ENCODE assay signal across 26 cellular contexts in the genomic region with DNA sequence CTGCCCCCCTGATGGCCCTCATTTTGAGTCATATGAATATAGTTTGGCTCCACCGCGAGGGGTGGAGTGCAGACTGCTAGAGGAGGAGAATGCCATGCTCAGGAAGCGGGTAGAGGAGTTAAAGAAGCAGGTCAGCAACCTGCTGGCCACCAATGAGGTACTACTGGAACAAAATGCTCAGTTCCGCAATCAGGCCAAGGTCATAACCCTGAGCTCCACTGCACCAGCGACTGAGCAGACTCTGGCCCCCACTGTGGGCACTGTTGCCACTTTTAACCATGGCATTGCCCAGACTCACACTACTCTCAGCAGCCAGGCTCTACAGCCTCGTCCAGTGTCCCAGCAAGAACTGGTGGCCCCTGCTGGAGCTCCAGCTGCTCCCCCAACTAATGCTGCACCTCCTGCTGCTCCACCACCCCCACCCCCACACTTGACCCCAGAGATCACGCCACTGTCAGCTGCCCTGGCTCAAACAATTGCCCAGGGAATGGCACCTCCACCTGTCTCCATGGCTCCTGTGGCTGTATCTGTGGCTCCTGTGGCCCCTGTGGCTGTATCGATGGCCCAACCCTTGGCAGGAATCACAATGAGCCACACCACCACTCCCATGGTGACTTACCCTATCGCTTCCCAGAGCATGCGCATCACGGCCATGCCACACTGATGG. TPM values are rescaled to one million over a fixed set of nuclear protein-coding genes. Genes with fewer than 3 reads are reported as not detected.
A peak's percentile ranks its signal among the peaks of the same experiment; 100 is the strongest.
DNase-seq lines count a peak whose midpoint lies in the region; ATAC-seq, FAIRE-seq and TF ChIP-seq lines count a peak whose summit lies in the region.
"Had no signal": no experiment of that assay in that cellular context is flagged by ENCODE, and none has a peak within 500 bp of the region (broad histone marks: within the 10 kb centered on the region; RNA-seq: fewer than 3 reads in every experiment).

No MANE protein-coding gene starts in this region.

- no peak for DNase-seq in activated T-cell treated with anti-CD3 and anti-CD28 coated beads, Interleukin-2, amount 50 U/mL, for 24 hours
- DNase-seq in activated T-cell treated with anti-CD3 and anti-CD28 coated beads, Interleukin-2, amount 50 U/mL, for 72 hours, result no peak
- DNase-seq in K562 (ENCODE audit: extremely low read depth in 1 of 4, low spot score in 3 of 4) (no peak), right lobe of liver (peak; percentile 68 to 94 (median 88)), NCI-H748 treated with DMSO at 0.1 percent for 48 hours (lab: John Stamatoyannopoulos, UW) (no peak), T-helper 2 cell (no peak), HuH-7.5 (ENCODE audit: low spot score) (no peak)
- DNase-seq in stimulated activated effector memory CD8-positive, alpha-beta T cell treated with anti-CD3 and anti-CD28 coated beads, Interleukin-12 subunit alpha, Interleukin-12 subunit beta, amount 100 ng/mL, for 72 hours (ENCODE audit: low spot score in 2 of 2), result no peak
- DNase-seq: activated CD4-positive, alpha-beta T cell treated with anti-CD3 and anti-CD28 coated beads for 36 hours; activated gamma-delta T cell treated with Interleukin-2 at 50 U/mL for 16 hours; activated T-cell treated with anti-CD3 and anti-CD28 coated beads for 4 hours; CD4-positive, alpha-beta memory T cell; effector CD4-positive, alpha-beta T cell; HCEC 1CT; mammary epithelial cell; NCI-H1092 treated with DMSO at 0.1 percent for 48 hours; NCI-H1930; NCI-H524 treated with DMSO at 0.1 percent for 48 hours; SJCRH30; stimulated activated CD4-positive, alpha-beta T cell treated with anti-CD3 and anti-CD28 coated beads, Interleukin-15, amount 100 ng/mL, for 24 hours; stomach had no signal

- POLR2A ChIA-PET in K562 (lab: Yijun Ruan, JAX), result interaction anchor here (4.6 to 5.3 kb wide), 2 partner anchors 40 to 68 kb away, joined by 51 to 54 read pairs; a partner anchor contains a TSS

- TF ChIP-seq EP300 in K562 (IDR thresholded peaks at IDR 0.05; ENCODE audit: low read length), result no peak

- in situ Hi-C loops in K562 (cut with MboI), result loop anchor here (10.0 kb wide), 1 partner anchor 343 kb away; a partner anchor contains a TSS

- no peaks in the 10 kb centered on the region for H3K9me1 ChIP-seq in K562 (ENCODE audit: control insufficient read depth, insufficient read depth, low read length)

- H3K27ac Mint-ChIP-seq in activated T-cell treated with anti-CD3 and anti-CD28 coated beads, Interleukin-2, amount 50 U/mL, for 24 hours, result peak overlapping the region; percentile 5
- no peak overlapping the region for H3K27ac Mint-ChIP-seq in activated T-cell treated with anti-CD3 and anti-CD28 coated beads, Interleukin-2, amount 50 U/mL, for 72 hours
- H3K27ac Mint-ChIP-seq in stimulated activated effector memory CD8-positive, alpha-beta T cell treated with anti-CD3 and anti-CD28 coated beads, Interleukin-12 subunit alpha, Interleukin-12 subunit beta, amount 100 ng/mL, for 72 hours, result peak overlapping the region; percentile 41
- H3K27ac Mint-ChIP-seq: activated CD4-positive, alpha-beta T cell treated with anti-CD3 and anti-CD28 coated beads for 36 hours had no signal

- TF ChIP-seq RAD21 in K562 (CRISPR knock-in tag; conservative IDR thresholded peaks at IDR 0.05 in 1 of 2, IDR thresholded peaks at IDR 0.05 in 1 of 2), result no peak

- H3K27me3 Mint-ChIP-seq in activated T-cell treated with anti-CD3 and anti-CD28 coated beads, Interleukin-2, amount 50 U/mL, for 24 hours, result no peaks in the 10 kb centered on the region
- no peaks in the 10 kb centered on the region for H3K27me3 Mint-ChIP-seq in activated T-cell treated with anti-CD3 and anti-CD28 coated beads, Interleukin-2, amount 50 U/mL, for 72 hours (ENCODE audit: low read depth)
- H3K27me3 Mint-ChIP-seq: activated CD4-positive, alpha-beta T cell treated with anti-CD3 and anti-CD28 coated beads for 36 hours; CD4-positive, alpha-beta memory T cell had no signal

- CTCF ChIA-PET in K562 (lab: Yijun Ruan, JAX; ENCODE audit: low intra/inter-chr PET ratio), result interaction anchor here (1.1 kb wide), 1 partner anchor 343 kb away, joined by 3 read pairs; no protein-coding TSS in a partner anchor

- no peak overlapping the region for H2AFZ ChIP-seq in K562 (ENCODE audit: low read depth, low read length)

- no peaks in the 10 kb centered on the region for H3K9me3 Mint-ChIP-seq in activated T-cell treated with anti-CD3 and anti-CD28 coated beads, Interleukin-2, amount 50 U/mL, for 24 hours
- H3K9me3 Mint-ChIP-seq in activated T-cell treated with anti-CD3 and anti-CD28 coated beads, Interleukin-2, amount 50 U/mL, for 72 hours, result no peaks in the 10 kb centered on the region
- H3K9me3 Mint-ChIP-seq in stimulated activated effector memory CD8-positive, alpha-beta T cell treated with anti-CD3 and anti-CD28 coated beads, Interleukin-12 subunit alpha, Interleukin-12 subunit beta, amount 100 ng/mL, for 72 hours, result no peaks in the 10 kb centered on the region
- H3K9me3 Mint-ChIP-seq: CD4-positive, alpha-beta memory T cell had no signal

- H3K9ac ChIP-seq in K562 (ENCODE audit: insufficient read depth in 1 of 2, low read depth in 2 of 2, low read length in 2 of 2), result peak overlapping the region in 1 of 2 experiments; percentile 46; a peak in 2 of 4 replicates

- no peak overlapping the region for H3K4me3 Mint-ChIP-seq in activated T-cell treated with anti-CD3 and anti-CD28 coated beads, Interleukin-2, amount 50 U/mL, for 24 hours
- no peak overlapping the region for H3K4me3 Mint-ChIP-seq in activated T-cell treated with anti-CD3 and anti-CD28 coated beads, Interleukin-2, amount 50 U/mL, for 72 hours
- H3K4me3 Mint-ChIP-seq in stimulated activated effector memory CD8-positive, alpha-beta T cell treated with anti-CD3 and anti-CD28 coated beads, Interleukin-12 subunit alpha, Interleukin-12 subunit beta, amount 100 ng/mL, for 72 hours, result no peak overlapping the region
- H3K4me3 Mint-ChIP-seq: activated CD4-positive, alpha-beta T cell treated with anti-CD3 and anti-CD28 coated beads for 36 hours; CD4-positive, alpha-beta memory T cell had no signal

- peaks cover 61% of the 10 kb centered on the region for H3K36me3 Mint-ChIP-seq in activated T-cell treated with anti-CD3 and anti-CD28 coated beads, Interleukin-2, amount 50 U/mL, for 24 hours (ENCODE audit: low read depth)
- H3K36me3 Mint-ChIP-seq in activated T-cell treated with anti-CD3 and anti-CD28 coated beads, Interleukin-2, amount 50 U/mL, for 72 hours (ENCODE audit: insufficient read depth in 2 of 2), result peaks cover 16 to 27% of the 10 kb centered on the region in 2 donors
- H3K36me3 Mint-ChIP-seq in stimulated activated effector memory CD8-positive, alpha-beta T cell treated with anti-CD3 and anti-CD28 coated beads, Interleukin-12 subunit alpha, Interleukin-12 subunit beta, amount 100 ng/mL, for 72 hours, result peaks cover 47% of the 10 kb centered on the region

- no peak overlapping the region for H3K4me2 ChIP-seq in K562 (ENCODE audit: insufficient read depth, low read length)

- no peak overlapping the region for H3K27ac ChIP-seq in K562 (ENCODE audit: extremely low read depth, low read depth, low read length)
- peak overlapping the region; percentile 19 to 82 (median 75) for H3K27ac ChIP-seq in right lobe of liver
- H3K27ac ChIP-seq: SJCRH30 had no signal

- no peaks in the 10 kb centered on the region for H3K27me3 ChIP-seq in K562 (ENCODE audit: control insufficient read depth in 2 of 2, insufficient read depth in 2 of 2, low read length in 2 of 2)
- H3K27me3 ChIP-seq in right lobe of liver, result no peaks in the 10 kb centered on the region
- H3K27me3 ChIP-seq: heart left ventricle, SJCRH30, stomach, tibial nerve had no signal

- FAIRE-seq in K562 (lab: Jason Lieb, UNC), result no peak
- FAIRE-seq: A204.1, RCC 7860 had no signal

- H3K9me3 ChIP-seq in K562 (replicated peaks; ENCODE audit: control insufficient read depth, insufficient read depth, low read depth, low read length) (no peaks in the 10 kb centered on the region), right lobe of liver (no peaks in the 10 kb centered on the region)
- H3K9me3 ChIP-seq: heart left ventricle, SJCRH30, stomach, tibial nerve had no signal

- H3K4me1 ChIP-seq in K562 (replicated peaks in 1 of 2; ENCODE audit: control insufficient read depth in 2 of 2, insufficient read depth in 2 of 2, low read length in 2 of 2), result peaks cover 25 to 44% of the 10 kb centered on the region in 2 experiments
- peaks cover 0 to 61% (median 21%) of the 10 kb centered on the region in 4 donors for H3K4me1 ChIP-seq in right lobe of liver

- H3K79me2 ChIP-seq in K562 (ENCODE audit: control insufficient read depth, insufficient read depth, low read length), result peaks cover 26% of the 10 kb centered on the region

- TF ChIP-seq POLR2A in K562 (conservative IDR thresholded peaks at IDR 0.05) (no peak), right lobe of liver (IDR thresholded peaks at IDR 0.05) (peak; percentile 42)

- TF ChIP-seq CTCF in K562 (IDR thresholded peaks at IDR 0.05 in 2 of 3, conservative IDR thresholded peaks at IDR 0.05 in 1 of 3; ENCODE audit: insufficient read depth in 2 of 3, low read depth in 1 of 3, low read length in 3 of 3) (no peak), right lobe of liver (IDR thresholded peaks at IDR 0.05) (peak in 1 of 4 donors; percentile 4)

- 92% methylated on average over 11 of the region's 11 CpGs for WGBS in K562 (ENCODE audit: insufficient coverage, low coverage, missing lambda C conversion rate)
- WGBS in right lobe of liver (ENCODE audit: insufficient coverage, low coverage, low lambda C conversion rate, missing lambda C conversion rate), result 100% methylated on average over 1 of the region's 11 CpGs

- no peak for ATAC-seq in activated T-cell treated with anti-CD3 and anti-CD28 coated beads, Interleukin-2, amount 50 U/mL, for 72 hours (replicated peaks in 1 of 2)
- ATAC-seq in K562 (no peak), right lobe of liver (peak; percentile 27 to 61 (median 52))
- ATAC-seq in stimulated activated effector memory CD8-positive, alpha-beta T cell treated with anti-CD3 and anti-CD28 coated beads, Interleukin-12 subunit alpha, Interleukin-12 subunit beta, amount 100 ng/mL, for 72 hours, result no peak
- ATAC-seq: activated CD4-positive, alpha-beta T cell treated with anti-CD3 and anti-CD28 coated beads for 36 hours; heart left ventricle; sciatic nerve had no signal

- no peak overlapping the region for H3K4me3 ChIP-seq in K562
- no peak overlapping the region for H3K4me3 ChIP-seq in right lobe of liver
- H3K4me3 ChIP-seq: heart left ventricle, SJCRH30, stomach, tibial nerve had no signal

- H3K4me1 Mint-ChIP-seq in activated T-cell treated with anti-CD3 and anti-CD28 coated beads, Interleukin-2, amount 50 U/mL, for 24 hours (ENCODE audit: low read depth), result peaks cover 49% of the 10 kb centered on the region
- peaks cover 40% of the 10 kb centered on the region for H3K4me1 Mint-ChIP-seq in activated T-cell treated with anti-CD3 and anti-CD28 coated beads, Interleukin-2, amount 50 U/mL, for 72 hours (ENCODE audit: low read depth)
- peaks cover 53% of the 10 kb centered on the region for H3K4me1 Mint-ChIP-seq in stimulated activated effector memory CD8-positive, alpha-beta T cell treated with anti-CD3 and anti-CD28 coated beads, Interleukin-12 subunit alpha, Interleukin-12 subunit beta, amount 100 ng/mL, for 72 hours

- BruUV-seq in K562 (replicated peaks; lab: Mats Ljungman, UMichigan), result no TSS peak

- no peaks in the 10 kb centered on the region for H4K20me1 ChIP-seq in K562 (replicated peaks; ENCODE audit: control insufficient read depth, insufficient read depth, low read length)

- H3K36me3 ChIP-seq in K562 (ENCODE audit: control insufficient read depth, insufficient read depth, low read length) (peaks cover 27% of the 10 kb centered on the region), right lobe of liver (no peaks in the 10 kb centered on the region)

- intact Hi-C loops in K562 (cut with micrococcal nuclease), result no loop called here
- intact Hi-C loops in right lobe of liver (cut with DNase I), result no loop called here

RNA-seq across cellular contexts. Expression of a gene that starts 3.3 kb away (rescaled TPM):
- total RNA-seq in activated T-cell treated with anti-CD3 and anti-CD28 coated beads, Interleukin-2, amount 50 U/mL, for 72 hours, result 10 to 100 TPM in 1 of 2 donors, 1 to 10 TPM in 1; 7.4 to 11.8 TPM
- 9.2 and 15.6 TPM in 2 replicates for total RNA-seq in K562 (2011; cell fraction: chromatin; rRNA removed; ENCODE audit: low replicate concordance)
- total RNA-seq in K562 (2011; cell fraction: nucleolus; rRNA removed), result 12.5 and 14.0 TPM in 2 replicates
- 16.0 and 23.7 TPM in 2 replicates for total RNA-seq in K562 (2011; cell fraction: nucleoplasm; rRNA removed)
- total RNA-seq in K562 (2014; rRNA removed), result 2.2 and 2.3 TPM in 2 replicates
- 2.4 and 2.7 TPM in 2 replicates for total RNA-seq in K562 (2014; rRNA removed; fragmentation: Illumina TruSeq; extraction: Trizol)
- 3.0 and 3.8 TPM in 2 replicates for total RNA-seq in K562 (2015; rRNA removed; fragmentation: Illumina TruSeq; extraction: Trizol)
- total RNA-seq in K562 (2021), result 3.3 and 4.1 TPM in 2 replicates
- 1.0 and 1.1 TPM in 2 replicates for polyA plus RNA-seq in K562 (2011; rRNA removed)
- polyA plus RNA-seq in K562 (2011; cell fraction: cytosol; rRNA removed), result 1.1 and 1.5 TPM in 2 replicates
- polyA plus RNA-seq in K562 (2011; cell fraction: nucleus; rRNA removed), result 3.3 and 4.3 TPM in 2 replicates
- polyA plus RNA-seq in K562 (2012), result 1.9 and 2.8 TPM in 2 replicates
- 1.6 and 1.9 TPM in 2 replicates for polyA plus RNA-seq in K562 (2014; fragmentation: Illumina TruSeq; extraction: Trizol)
- under 1 TPM; 0.31 to 0.46 TPM for polyA plus RNA-seq in K562 (2014; fragmentation: Nextera tagmentation; extraction: Ambion mirVana)
- polyA plus RNA-seq in K562 (2014; rRNA removed), result 1.4 and 1.7 TPM in 2 replicates
- polyA minus RNA-seq in K562 (2011; rRNA and poly(A)+ RNA removed), result 5.3 and 6.2 TPM in 2 replicates
- 0.95 and 1.5 TPM in 2 replicates for polyA minus RNA-seq in K562 (2011; cell fraction: cytosol; rRNA and poly(A)+ RNA removed)
- polyA minus RNA-seq in K562 (2011; cell fraction: nucleus; rRNA and poly(A)+ RNA removed), result 9.2 and 17.8 TPM in 2 replicates
- 1 to 10 TPM; 1.7 to 5.4 (median 3.2) TPM for total RNA-seq in right lobe of liver

RNA-seq across cellular contexts. Expression of a gene that starts 4.9 kb away (rescaled TPM):
- 1,000 to 10,000 TPM; 5,172 to 5,269 TPM for total RNA-seq in activated T-cell treated with anti-CD3 and anti-CD28 coated beads, Interleukin-2, amount 50 U/mL, for 72 hours
- total RNA-seq in K562 (2011; cell fraction: chromatin; rRNA removed; ENCODE audit: low replicate concordance), result 471 and 502 TPM in 2 replicates
- total RNA-seq in K562 (2011; cell fraction: nucleolus; rRNA removed), result 714 and 769 TPM in 2 replicates
- total RNA-seq in K562 (2011; cell fraction: nucleoplasm; rRNA removed), result 1,389 and 2,616 TPM in 2 replicates
- total RNA-seq in K562 (2014; rRNA removed) (4,680 and 5,042 TPM in 2 replicates), K562 (2014; rRNA removed; fragmentation: Illumina TruSeq; extraction: Trizol) (4,828 and 4,834 TPM in 2 replicates), K562 (2015; rRNA removed; fragmentation: Illumina TruSeq; extraction: Trizol) (4,355 and 4,529 TPM in 2 replicates), K562 (2021) (3,403 and 3,805 TPM in 2 replicates), right lobe of liver (1,000 to 10,000 TPM in 4 of 6 experiments, 100 to 1,000 TPM in 2; 516 to 1,547 (median 1,257) TPM)
- polyA plus RNA-seq in K562 (2011; rRNA removed) (9,327 and 10,494 TPM in 2 replicates), K562 (2014; fragmentation: Illumina TruSeq; extraction: Trizol) (5,551 and 5,604 TPM in 2 replicates), K562 (2014; fragmentation: Nextera tagmentation; extraction: Ambion mirVana) (over 10,000 TPM; 10,697 to 11,276 TPM), K562 (2014; rRNA removed) (6,115 and 7,868 TPM in 2 replicates)
- 7,179 and 13,806 TPM in 2 replicates for polyA plus RNA-seq in K562 (2011; cell fraction: cytosol; rRNA removed)
- polyA plus RNA-seq in K562 (2011; cell fraction: nucleus; rRNA removed), result 2,948 and 5,202 TPM in 2 replicates
- 7,782 and 11,481 TPM in 2 replicates for polyA plus RNA-seq in K562 (2012)
- polyA minus RNA-seq in K562 (2011; rRNA and poly(A)+ RNA removed), result 1,996 and 2,558 TPM in 2 replicates
- polyA minus RNA-seq in K562 (2011; cell fraction: cytosol; rRNA and poly(A)+ RNA removed), result 912 and 1,093 TPM in 2 replicates
- 197 and 533 TPM in 2 replicates for polyA minus RNA-seq in K562 (2011; cell fraction: nucleus; rRNA and poly(A)+ RNA removed)

RNA-seq across cellular contexts. Expression of a gene that starts 6.7 kb away (rescaled TPM):
- total RNA-seq in activated T-cell treated with anti-CD3 and anti-CD28 coated beads, Interleukin-2, amount 50 U/mL, for 72 hours, result 10 to 100 TPM; 74.6 to 84.6 TPM
- 495 and 946 TPM in 2 replicates for total RNA-seq in K562 (2011; cell fraction: chromatin; rRNA removed; ENCODE audit: low replicate concordance)
- 651 and 665 TPM in 2 replicates for total RNA-seq in K562 (2011; cell fraction: nucleolus; rRNA removed)
- total RNA-seq in K562 (2011; cell fraction: nucleoplasm; rRNA removed), result 590 and 653 TPM in 2 replicates
- total RNA-seq in K562 (2014; rRNA removed) (176 and 237 TPM in 2 replicates), K562 (2014; rRNA removed; fragmentation: Illumina TruSeq; extraction: Trizol) (113 and 132 TPM in 2 replicates), K562 (2015; rRNA removed; fragmentation: Illumina TruSeq; extraction: Trizol) (132 and 133 TPM in 2 replicates), K562 (2021) (237 and 251 TPM in 2 replicates), right lobe of liver (100 to 1,000 TPM in 1 of 6 experiments, 10 to 100 TPM in 5; 56.5 to 117 (median 70.3) TPM)
- polyA plus RNA-seq in K562 (2011; rRNA removed) (164 and 228 TPM in 2 replicates), K562 (2014; fragmentation: Illumina TruSeq; extraction: Trizol) (396 and 420 TPM in 2 replicates), K562 (2014; fragmentation: Nextera tagmentation; extraction: Ambion mirVana) (100 to 1,000 TPM; 156 to 194 TPM), K562 (2014; rRNA removed) (146 and 160 TPM in 2 replicates)
- polyA plus RNA-seq in K562 (2011; cell fraction: cytosol; rRNA removed), result 207 and 344 TPM in 2 replicates
- polyA plus RNA-seq in K562 (2011; cell fraction: nucleus; rRNA removed), result 429 and 469 TPM in 2 replicates
- 168 and 357 TPM in 2 replicates for polyA plus RNA-seq in K562 (2012)
- polyA minus RNA-seq in K562 (2011; rRNA and poly(A)+ RNA removed), result 245 and 274 TPM in 2 replicates
- polyA minus RNA-seq in K562 (2011; cell fraction: cytosol; rRNA and poly(A)+ RNA removed), result 212 and 259 TPM in 2 replicates
- polyA minus RNA-seq in K562 (2011; cell fraction: nucleus; rRNA and poly(A)+ RNA removed), result 126 and 169 TPM in 2 replicates

RNA-seq across cellular contexts. Expression of a gene that starts 17.0 kb away (rescaled TPM):
- total RNA-seq in activated T-cell treated with anti-CD3 and anti-CD28 coated beads, Interleukin-2, amount 50 U/mL, for 72 hours, result 100 to 1,000 TPM; 226 to 265 TPM
- 443 and 498 TPM in 2 replicates for total RNA-seq in K562 (2011; cell fraction: chromatin; rRNA removed; ENCODE audit: low replicate concordance)
- 275 and 278 TPM in 2 replicates for total RNA-seq in K562 (2011; cell fraction: nucleolus; rRNA removed)
- 263 and 304 TPM in 2 replicates for total RNA-seq in K562 (2011; cell fraction: nucleoplasm; rRNA removed)
- total RNA-seq in K562 (2014; rRNA removed), result 740 and 811 TPM in 2 replicates
- 547 and 561 TPM in 2 replicates for total RNA-seq in K562 (2014; rRNA removed; fragmentation: Illumina TruSeq; extraction: Trizol)
- total RNA-seq in K562 (2015; rRNA removed; fragmentation: Illumina TruSeq; extraction: Trizol), result 712 TPM in 2 replicates
- 463 and 470 TPM in 2 replicates for total RNA-seq in K562 (2021)
- 650 and 925 TPM in 2 replicates for polyA plus RNA-seq in K562 (2011; rRNA removed)
- 274 and 376 TPM in 2 replicates for polyA plus RNA-seq in K562 (2011; cell fraction: cytosol; rRNA removed)
- 287 and 371 TPM in 2 replicates for polyA plus RNA-seq in K562 (2011; cell fraction: nucleus; rRNA removed)
- polyA plus RNA-seq in K562 (2012), result 289 and 533 TPM in 2 replicates
- 777 and 884 TPM in 2 replicates for polyA plus RNA-seq in K562 (2014; fragmentation: Illumina TruSeq; extraction: Trizol)
- polyA plus RNA-seq in K562 (2014; fragmentation: Nextera tagmentation; extraction: Ambion mirVana), result 100 to 1,000 TPM; 230 to 303 TPM
- polyA plus RNA-seq in K562 (2014; rRNA removed), result 637 and 638 TPM in 2 replicates
- polyA minus RNA-seq in K562 (2011; rRNA and poly(A)+ RNA removed), result 622 and 730 TPM in 2 replicates
- 223 and 281 TPM in 2 replicates for polyA minus RNA-seq in K562 (2011; cell fraction: cytosol; rRNA and poly(A)+ RNA removed)
- 90.7 and 174 TPM in 2 replicates for polyA minus RNA-seq in K562 (2011; cell fraction: nucleus; rRNA and poly(A)+ RNA removed)
- total RNA-seq in right lobe of liver, result 10 to 100 TPM; 29.7 to 82.4 (median 36.6) TPM

RNA-seq across cellular contexts. Expression of a gene that starts 31.1 kb away (rescaled TPM):
- 100 to 1,000 TPM in 1 of 2 donors, 10 to 100 TPM in 1; 96.3 to 111 TPM for total RNA-seq in activated T-cell treated with anti-CD3 and anti-CD28 coated beads, Interleukin-2, amount 50 U/mL, for 72 hours
- 35.1 and 55.9 TPM in 2 replicates for total RNA-seq in K562 (2011; cell fraction: chromatin; rRNA removed; ENCODE audit: low replicate concordance)
- total RNA-seq in K562 (2011; cell fraction: nucleolus; rRNA removed), result 41.3 and 44.7 TPM in 2 replicates
- 39.9 and 49.7 TPM in 2 replicates for total RNA-seq in K562 (2011; cell fraction: nucleoplasm; rRNA removed)
- total RNA-seq in K562 (2014; rRNA removed) (67.3 and 70.7 TPM in 2 replicates), K562 (2014; rRNA removed; fragmentation: Illumina TruSeq; extraction: Trizol) (32.9 and 42.8 TPM in 2 replicates), K562 (2015; rRNA removed; fragmentation: Illumina TruSeq; extraction: Trizol) (65.2 and 69.4 TPM in 2 replicates), K562 (2021) (77.3 and 95.4 TPM in 2 replicates), right lobe of liver (10 to 100 TPM in 5 of 6 experiments, 1 to 10 TPM in 1; 4.9 to 18.7 (median 12.6) TPM)
- polyA plus RNA-seq in K562 (2011; rRNA removed) (65.7 and 66.5 TPM in 2 replicates), K562 (2014; fragmentation: Illumina TruSeq; extraction: Trizol) (55.7 and 65.2 TPM in 2 replicates), K562 (2014; fragmentation: Nextera tagmentation; extraction: Ambion mirVana) (10 to 100 TPM; 48.2 to 68.6 TPM), K562 (2014; rRNA removed) (69.7 and 75.5 TPM in 2 replicates)
- polyA plus RNA-seq in K562 (2011; cell fraction: cytosol; rRNA removed), result 64.6 and 71.6 TPM in 2 replicates
- polyA plus RNA-seq in K562 (2011; cell fraction: nucleus; rRNA removed), result 40.3 and 43.8 TPM in 2 replicates
- 67.7 and 86.1 TPM in 2 replicates for polyA plus RNA-seq in K562 (2012)
- 29.8 and 36.9 TPM in 2 replicates for polyA minus RNA-seq in K562 (2011; rRNA and poly(A)+ RNA removed)
- polyA minus RNA-seq in K562 (2011; cell fraction: cytosol; rRNA and poly(A)+ RNA removed), result 14.5 and 23.7 TPM in 2 replicates
- 14.0 and 19.5 TPM in 2 replicates for polyA minus RNA-seq in K562 (2011; cell fraction: nucleus; rRNA and poly(A)+ RNA removed)

Comparison
In these comparisons a context has a peak if more than half of its experiments do, and no peak if none do; other contexts are left out.
1. DNase-seq: peak in right lobe of liver (3 of 3); none in activated T-cell treated with anti-CD3 and anti-CD28 coated beads, Interleukin-2, amount 50 U/mL, for 24 hours (single experiment), activated T-cell treated with anti-CD3 and anti-CD28 coated beads, Interleukin-2, amount 50 U/mL, for 72 hours (0 of 2), K562 (0 of 4), stimulated activated effector memory CD8-positive, alpha-beta T cell treated with anti-CD3 and anti-CD28 coated beads, Interleukin-12 subunit alpha, Interleukin-12 subunit beta, amount 100 ng/mL, for 72 hours (0 of 2), NCI-H748 treated with DMSO at 0.1 percent for 48 hours (single experiment), T-helper 2 cell (0 of 5) and HuH-7.5 (single experiment).
2. ATAC-seq: peak in right lobe of liver (4 of 4); none in activated T-cell treated with anti-CD3 and anti-CD28 coated beads, Interleukin-2, amount 50 U/mL, for 72 hours (0 of 2), K562 (single experiment) and stimulated activated effector memory CD8-positive, alpha-beta T cell treated with anti-CD3 and anti-CD28 coated beads, Interleukin-12 subunit alpha, Interleukin-12 subunit beta, amount 100 ng/mL, for 72 hours (single experiment).